ENCODE assay signal across 24 cellular contexts in genomic region chr7:141363748-141364147, GRCh38.
DNase-seq lines count a peak whose midpoint lies in the region; ATAC-seq, FAIRE-seq and TF ChIP-seq lines count a peak whose summit lies in the region.
"Had no signal": no experiment of that assay in that cellular context is flagged by ENCODE, and none has a peak within 500 bp of the region (broad histone marks: within the 10 kb centered on the region; RNA-seq: fewer than 3 reads in every experiment).

No MANE protein-coding gene starts in this region.

- H3K4me3 Mint-ChIP-seq in CD4-positive, alpha-beta T cell = no peak overlapping the region
- H3K4me3 Mint-ChIP-seq: CD8-positive, alpha-beta memory T cell had no signal

- no peaks in the 10 kb centered on the region for H3K9me3 Mint-ChIP-seq in CD4-positive, alpha-beta T cell
- H3K9me3 Mint-ChIP-seq: CD8-positive, alpha-beta memory T cell had no signal

- peak overlapping the region; percentile 69 for H3K9ac ChIP-seq in skeletal muscle satellite cell (ENCODE audit: low read depth, low read length)

- H3K27me3 Mint-ChIP-seq in CD4-positive, alpha-beta T cell = peaks cover 10% of the 10 kb centered on the region

- no peak overlapping the region for H3K4me2 ChIP-seq in skeletal muscle satellite cell (ENCODE audit: low read length)
- H3K4me2 ChIP-seq: PC-9 had no signal

- H3K36me3 Mint-ChIP-seq in CD4-positive, alpha-beta T cell (ENCODE audit: low read depth) = no peaks in the 10 kb centered on the region
- H3K36me3 Mint-ChIP-seq: CD8-positive, alpha-beta memory T cell had no signal

- H3K4me1 Mint-ChIP-seq in CD4-positive, alpha-beta T cell (ENCODE audit: low read depth) = no peaks in the 10 kb centered on the region
- H3K4me1 Mint-ChIP-seq: CD8-positive, alpha-beta memory T cell had no signal

- H3K4me3 ChIP-seq in heart left ventricle (no peak overlapping the region), RWPE2 (ENCODE audit: severe bottlenecking) (no peak overlapping the region), skeletal muscle satellite cell (ENCODE audit: low read length) (no peak overlapping the region), esophagus muscularis mucosa (no peak overlapping the region), gastrocnemius medialis (no peak overlapping the region)
- H3K4me3 ChIP-seq: PC-9 had no signal

- H3K27me3 ChIP-seq in heart left ventricle (no peaks in the 10 kb centered on the region), RWPE2 (ENCODE audit: insufficient read depth, poor library complexity, severe bottlenecking) (no peaks in the 10 kb centered on the region), skeletal muscle satellite cell (ENCODE audit: control insufficient read depth, insufficient read depth, low read length) (no peaks in the 10 kb centered on the region), esophagus muscularis mucosa (no peaks in the 10 kb centered on the region), gastrocnemius medialis (no peaks in the 10 kb centered on the region)
- no peaks in the 10 kb centered on the region for H3K27me3 ChIP-seq in CD4-positive, alpha-beta T cell (ENCODE audit: control insufficient read depth, insufficient read depth, low read length)

- TF ChIP-seq EP300 in esophagus muscularis mucosa (IDR thresholded peaks at IDR 0.05) = no peak

- 95 to 98% (median 96%) methylated on average over 2 of the region's 2 CpGs for WGBS in heart left ventricle, 4 donors
- WGBS in esophagus muscularis mucosa = 98% methylated on average over 2 of the region's 2 CpGs

- H3K36me3 ChIP-seq in heart left ventricle = no peaks in the 10 kb centered on the region
- no peaks in the 10 kb centered on the region for H3K36me3 ChIP-seq in RWPE2 (ENCODE audit: low read depth)
- no peaks in the 10 kb centered on the region for H3K36me3 ChIP-seq in skeletal muscle satellite cell (ENCODE audit: insufficient read depth, low read length)
- H3K36me3 ChIP-seq in esophagus muscularis mucosa = no peaks in the 10 kb centered on the region
- H3K36me3 ChIP-seq in gastrocnemius medialis = no peaks in the 10 kb centered on the region

- in situ Hi-C loops in gastrocnemius medialis (cut with MboI; ENCODE audit: low sequenced_read_pairs in 4 of 4) = no loop called here

- TF ChIP-seq CTCF in heart left ventricle (IDR thresholded peaks at IDR 0.05) (no peak), RWPE2 (IDR thresholded peaks at IDR 0.05; ENCODE audit: poor library complexity, severe bottlenecking) (no peak), esophagus muscularis mucosa (IDR thresholded peaks at IDR 0.05) (no peak), gastrocnemius medialis (IDR thresholded peaks at IDR 0.05 in 4 of 5, conservative IDR thresholded peaks at IDR 0.05 in 1 of 5) (no peak)
- TF ChIP-seq CTCF in CD4-positive, alpha-beta T cell (IDR thresholded peaks at IDR 0.05) = no peak

- CTCF ChIA-PET in CD4-positive, alpha-beta T cell (lab: Charles Lee) = interaction anchor here (0.6 kb wide), 1 partner anchor 39 kb away, joined by 3 read pairs; no protein-coding TSS in a partner anchor

- peak; percentile 58 for FAIRE-seq in frontal cortex (lab: Jason Lieb, UNC)
- FAIRE-seq: GM18507 had no signal

- ATAC-seq in heart left ventricle (no peak), RWPE2 (ENCODE audit: low read depth) (no peak), gastrocnemius medialis (no peak)
- no peak for ATAC-seq in CD4-positive, alpha-beta T cell (ENCODE audit: poor library complexity)

- no peak for TF ChIP-seq POLR2A in heart left ventricle (IDR thresholded peaks at IDR 0.05)
- TF ChIP-seq POLR2A in esophagus muscularis mucosa (IDR thresholded peaks at IDR 0.05; ENCODE audit: low read depth) = no peak
- no peak for TF ChIP-seq POLR2A in gastrocnemius medialis (IDR thresholded peaks at IDR 0.05)

- H3K27ac ChIP-seq in heart left ventricle (peak overlapping the region in 8 of 12 donors; percentile 7 to 87 (median 60)), RWPE2 (ENCODE audit: poor library complexity, severe bottlenecking) (peak overlapping the region; percentile 74), esophagus muscularis mucosa (replicated peaks in 1 of 4) (no peak overlapping the region), gastrocnemius medialis (no peak overlapping the region)
- no peak overlapping the region for H3K27ac ChIP-seq in CD4-positive, alpha-beta T cell (ENCODE audit: low read depth, low read length)
- H3K27ac ChIP-seq: 22Rv1, PC-9 had no signal

- H3K4me1 ChIP-seq in heart left ventricle (peaks cover 0 to 78% (median 27%) of the 10 kb centered on the region in 12 donors), RWPE2 (ENCODE audit: insufficient read depth, poor library complexity, severe bottlenecking) (peaks cover 17% of the 10 kb centered on the region), skeletal muscle satellite cell (ENCODE audit: control insufficient read depth, insufficient read depth, low read length) (peaks cover 39% of the 10 kb centered on the region), esophagus muscularis mucosa (peaks cover 33 to 38% (median 35%) of the 10 kb centered on the region in 4 donors), gastrocnemius medialis (peaks cover 6 to 30% of the 10 kb centered on the region in 2 donors)

- intact Hi-C loops in heart left ventricle (cut with DNase I) = loop anchor here in 4 of 10 donors (5.0 to 10.0 kb wide), 4 partner anchors 61 to 171 kb away; no protein-coding TSS in a partner anchor
- intact Hi-C loops in cardiac septum (cut with DNase I) = no loop called here
- intact Hi-C loops in CD4-positive, alpha-beta T cell (cut with DNase I, micrococcal nuclease) = no loop called here
- intact Hi-C loops in esophagus muscularis mucosa (cut with DNase I) = no loop called here
- intact Hi-C loops in gastrocnemius medialis (cut with DNase I; ENCODE audit: low total_unique reads) = no loop called here

- DNase-seq in heart left ventricle = no peak
- DNase-seq in cardiac septum (ENCODE audit: low spot score) = no peak
- DNase-seq in RWPE2 (ENCODE audit: low spot score) = no peak
- no peak for DNase-seq in frontal cortex (ENCODE audit: low spot score in 2 of 2)
- DNase-seq in CD4-positive, alpha-beta T cell = no peak
- DNase-seq in esophagus muscularis mucosa (ENCODE audit: extremely low spot score) = no peak
- DNase-seq in gastrocnemius medialis = no peak
- DNase-seq: AML-193; C1 segment of cervical spinal cord; Calu3; CD8-positive, alpha-beta memory T cell; DMS153; GOT3; KG1; NCI-H1092; NCI-H1436 treated with DMSO at 0.1 percent for 48 hours; NCI-H1930; NCI-H2227 treated with DMSO at 0.1 percent for 48 hours; NCI-H510A; NCI-H748 treated with DMSO at 0.1 percent for 48 hours; PC-9 had no signal

- H3K27ac Mint-ChIP-seq in CD4-positive, alpha-beta T cell = no peak overlapping the region

- POLR2A ChIA-PET in CD4-positive, alpha-beta T cell (lab: Charles Lee) = no interaction called here

- no peaks in the 10 kb centered on the region for H3K9me3 ChIP-seq in heart left ventricle
- H3K9me3 ChIP-seq in RWPE2 (ENCODE audit: severe bottlenecking) = peaks cover 4% of the 10 kb centered on the region
- H3K9me3 ChIP-seq in skeletal muscle satellite cell (replicated peaks; ENCODE audit: low read length) = no peaks in the 10 kb centered on the region
- no peaks in the 10 kb centered on the region for H3K9me3 ChIP-seq in CD4-positive, alpha-beta T cell (ENCODE audit: control insufficient read depth, low read length)
- no peaks in the 10 kb centered on the region for H3K9me3 ChIP-seq in esophagus muscularis mucosa
- no peaks in the 10 kb centered on the region for H3K9me3 ChIP-seq in gastrocnemius medialis

Comparison
In these comparisons a context has a peak if more than half of its experiments do, and no peak if none do; other contexts are left out.
1. H3K27ac ChIP-seq: peak in heart left ventricle (8 of 12) and RWPE2 (single experiment); none in CD4-positive, alpha-beta T cell (single experiment), esophagus muscularis mucosa (0 of 4) and gastrocnemius medialis (0 of 4).